ENCODE assay signal across 21 cellular contexts in genomic region chr20:32230707-32231106, GRCh38. TPM values are rescaled to one million over a fixed set of nuclear protein-coding genes. Genes with fewer than 3 reads are reported as not detected.
DNase-seq lines count a peak whose midpoint lies in the region; ATAC-seq, FAIRE-seq and TF ChIP-seq lines count a peak whose summit lies in the region.
"Had no signal": no experiment of that assay in that cellular context is flagged by ENCODE, and none has a peak within 500 bp of the region (broad histone marks: within the 10 kb centered on the region; RNA-seq: fewer than 3 reads in every experiment).

No MANE protein-coding gene starts in this region.

- DNase-seq in activated naive CD4-positive, alpha-beta T cell treated with anti-CD3 and anti-CD28 coated beads for 36 hours, result no peak
- DNase-seq in activated naive CD4-positive, alpha-beta T cell treated with Interleukin-2 at 50 U/mL for 16 hours, result no peak
- no peak for DNase-seq in HFFc6
- DNase-seq in K562 (ENCODE audit: extremely low read depth in 1 of 4, low spot score in 3 of 4), result no peak
- no peak for DNase-seq in stimulated activated effector memory CD8-positive, alpha-beta T cell treated with anti-CD3 and anti-CD28 coated beads, Interleukin-12 subunit alpha, Interleukin-12 subunit beta, amount 100 ng/mL, for 72 hours (ENCODE audit: low spot score in 2 of 2)
- no peak for DNase-seq in CD1c-positive myeloid dendritic cell (ENCODE audit: extremely low spot score)
- DNase-seq in OCI-M2 (lab: John Stamatoyannopoulos, UW; ENCODE audit: unreplicated experiment), result no peak
- DNase-seq: ACHN; activated B cell treated with CpG ODN at 0.5 μM for 24 hours; activated T-cell treated with anti-CD3 and anti-CD28 coated beads, Interleukin-2, amount 50 U/mL, for 1 hour; Calu3; caudate nucleus; DMS79 treated with DMSO at 0.1 percent for 48 hours; hypothalamus; NCI-H1436 treated with DMSO at 0.1 percent for 48 hours; NCI-H345 had no signal

- in situ Hi-C loops in K562 (cut with MboI), result no loop called here

- CTCF ChIA-PET in activated naive CD4-positive, alpha-beta T cell treated with anti-CD3 and anti-CD28 coated beads for 36 hours (lab: Charles Lee), result no interaction called here
- CTCF ChIA-PET in K562 (lab: Yijun Ruan, JAX; ENCODE audit: low intra/inter-chr PET ratio), result no interaction called here

- H3K36me3 ChIP-seq in K562 (ENCODE audit: control insufficient read depth, insufficient read depth, low read length), result peaks cover 91% of the 10 kb centered on the region

- H3K4me2 ChIP-seq in K562 (ENCODE audit: insufficient read depth, low read length), result no peak overlapping the region
- H3K4me2 ChIP-seq: KMS-11 had no signal

- peaks cover 39% of the 10 kb centered on the region for H3K4me1 Mint-ChIP-seq in activated naive CD4-positive, alpha-beta T cell treated with anti-CD3 and anti-CD28 coated beads for 36 hours (ENCODE audit: low read depth)
- H3K4me1 Mint-ChIP-seq in HFFc6 (ENCODE audit: low read depth), result peaks cover 13% of the 10 kb centered on the region
- peaks cover 42% of the 10 kb centered on the region for H3K4me1 Mint-ChIP-seq in stimulated activated effector memory CD8-positive, alpha-beta T cell treated with anti-CD3 and anti-CD28 coated beads, Interleukin-12 subunit alpha, Interleukin-12 subunit beta, amount 100 ng/mL, for 72 hours

- no peaks in the 10 kb centered on the region for H3K4me1 ChIP-seq in K562 (replicated peaks in 1 of 2; ENCODE audit: control insufficient read depth in 2 of 2, insufficient read depth in 2 of 2, low read length in 2 of 2)
- H3K4me1 ChIP-seq: HAP-1 had no signal

- no peak for TF ChIP-seq EP300 in K562 (IDR thresholded peaks at IDR 0.05; ENCODE audit: low read length)

- no peak overlapping the region for H3K9ac ChIP-seq in K562 (ENCODE audit: insufficient read depth in 1 of 2, low read depth in 2 of 2, low read length in 2 of 2)
- H3K9ac ChIP-seq: KMS-11 had no signal

- peaks cover 3% of the 10 kb centered on the region for H3K9me1 ChIP-seq in K562 (ENCODE audit: control insufficient read depth, insufficient read depth, low read length)

- no peak for ATAC-seq in K562
- no peak for ATAC-seq in stimulated activated effector memory CD8-positive, alpha-beta T cell treated with anti-CD3 and anti-CD28 coated beads, Interleukin-12 subunit alpha, Interleukin-12 subunit beta, amount 100 ng/mL, for 72 hours
- ATAC-seq: left lobe of liver had no signal

- intact Hi-C loops in activated naive CD4-positive, alpha-beta T cell treated with anti-CD3 and anti-CD28 coated beads for 36 hours (cut with micrococcal nuclease), result no loop called here
- intact Hi-C loops in K562 (cut with micrococcal nuclease), result no loop called here

- H3K36me3 Mint-ChIP-seq in activated naive CD4-positive, alpha-beta T cell treated with anti-CD3 and anti-CD28 coated beads for 36 hours (ENCODE audit: low read depth), result peaks cover 67% of the 10 kb centered on the region
- peaks cover 48% of the 10 kb centered on the region for H3K36me3 Mint-ChIP-seq in HFFc6 (ENCODE audit: low read depth)
- peaks cover 94% of the 10 kb centered on the region for H3K36me3 Mint-ChIP-seq in stimulated activated effector memory CD8-positive, alpha-beta T cell treated with anti-CD3 and anti-CD28 coated beads, Interleukin-12 subunit alpha, Interleukin-12 subunit beta, amount 100 ng/mL, for 72 hours

- no peaks in the 10 kb centered on the region for H3K9me3 ChIP-seq in K562 (replicated peaks; ENCODE audit: control insufficient read depth, insufficient read depth, low read depth, low read length)
- H3K9me3 ChIP-seq: HAP-1, tibial nerve had no signal

- no peak for TF ChIP-seq CTCF in HFFc6 (IDR thresholded peaks at IDR 0.05)
- no peak for TF ChIP-seq CTCF in K562 (IDR thresholded peaks at IDR 0.05 in 2 of 3, conservative IDR thresholded peaks at IDR 0.05 in 1 of 3; ENCODE audit: insufficient read depth in 2 of 3, low read depth in 1 of 3, low read length in 3 of 3)

- no peak for TF ChIP-seq POLR2A in K562 (conservative IDR thresholded peaks at IDR 0.05)

- H3K27ac Mint-ChIP-seq in activated naive CD4-positive, alpha-beta T cell treated with anti-CD3 and anti-CD28 coated beads for 36 hours, result peak overlapping the region; percentile 99
- peak overlapping the region; percentile 4; the same call in 1 of the 2 replicates for H3K27ac Mint-ChIP-seq in HFFc6
- peak overlapping the region; percentile 98 for H3K27ac Mint-ChIP-seq in stimulated activated effector memory CD8-positive, alpha-beta T cell treated with anti-CD3 and anti-CD28 coated beads, Interleukin-12 subunit alpha, Interleukin-12 subunit beta, amount 100 ng/mL, for 72 hours

- H3K9me3 Mint-ChIP-seq in activated naive CD4-positive, alpha-beta T cell treated with anti-CD3 and anti-CD28 coated beads for 36 hours, result no peaks in the 10 kb centered on the region
- H3K9me3 Mint-ChIP-seq in HFFc6, result no peaks in the 10 kb centered on the region
- H3K9me3 Mint-ChIP-seq in stimulated activated effector memory CD8-positive, alpha-beta T cell treated with anti-CD3 and anti-CD28 coated beads, Interleukin-12 subunit alpha, Interleukin-12 subunit beta, amount 100 ng/mL, for 72 hours, result no peaks in the 10 kb centered on the region
- H3K9me3 Mint-ChIP-seq: activated B cell treated with CpG ODN at 0.5 μM for 24 hours had no signal

- H4K20me1 ChIP-seq in K562 (replicated peaks; ENCODE audit: control insufficient read depth, insufficient read depth, low read length), result 0 out of 2 replicates have a peak, but pooled peaks cover under 1% of the 10 kb centered on the region

- no peaks in the 10 kb centered on the region for H3K79me2 ChIP-seq in K562 (ENCODE audit: control insufficient read depth, insufficient read depth, low read length)

- BruUV-seq in K562 (replicated peaks; lab: Mats Ljungman, UMichigan), result no TSS peak

- H2AFZ ChIP-seq in K562 (ENCODE audit: low read depth, low read length), result no peak overlapping the region

- H3K27me3 Mint-ChIP-seq in activated naive CD4-positive, alpha-beta T cell treated with anti-CD3 and anti-CD28 coated beads for 36 hours (ENCODE audit: low read depth), result no peaks in the 10 kb centered on the region
- H3K27me3 Mint-ChIP-seq in HFFc6 (ENCODE audit: insufficient read depth), result no peaks in the 10 kb centered on the region; the same call in none of the 2 replicates
- H3K27me3 Mint-ChIP-seq: activated B cell treated with CpG ODN at 0.5 μM for 24 hours had no signal

- FAIRE-seq in K562 (lab: Jason Lieb, UNC), result no peak
- FAIRE-seq: RCC 7860 had no signal

- no peak overlapping the region for H3K4me3 Mint-ChIP-seq in activated naive CD4-positive, alpha-beta T cell treated with anti-CD3 and anti-CD28 coated beads for 36 hours
- H3K4me3 Mint-ChIP-seq in HFFc6, result no peak overlapping the region
- H3K4me3 Mint-ChIP-seq in stimulated activated effector memory CD8-positive, alpha-beta T cell treated with anti-CD3 and anti-CD28 coated beads, Interleukin-12 subunit alpha, Interleukin-12 subunit beta, amount 100 ng/mL, for 72 hours, result peak overlapping the region; percentile 70
- H3K4me3 Mint-ChIP-seq: activated B cell treated with CpG ODN at 0.5 μM for 24 hours had no signal

- TF ChIP-seq RAD21 in K562 (CRISPR knock-in tag; conservative IDR thresholded peaks at IDR 0.05 in 1 of 2, IDR thresholded peaks at IDR 0.05 in 1 of 2), result no peak

- H3K4me3 ChIP-seq in K562, result no peak overlapping the region
- H3K4me3 ChIP-seq: HAP-1, tibial nerve had no signal

- POLR2A ChIA-PET in K562 (lab: Yijun Ruan, JAX), result interaction anchor here (0.8 kb wide), 1 partner anchor 513 kb away, joined by 3 read pairs; no protein-coding TSS in a partner anchor

- no peak overlapping the region for H3K27ac ChIP-seq in K562 (ENCODE audit: extremely low read depth, low read depth, low read length)
- H3K27ac ChIP-seq: KMS-11, tibial nerve had no signal

- H3K27me3 ChIP-seq in K562 (ENCODE audit: control insufficient read depth in 2 of 2, insufficient read depth in 2 of 2, low read length in 2 of 2), result no peaks in the 10 kb centered on the region
- H3K27me3 ChIP-seq: tibial nerve had no signal

- 96% methylated on average over 7 of the region's 13 CpGs for WGBS in K562 (ENCODE audit: insufficient coverage, low coverage, missing lambda C conversion rate)

RNA-seq across cellular contexts. Expression of gene POFUT1, which starts 23.0 kb away (rescaled TPM):
- 10 to 100 TPM; 37.1 to 38.9 TPM for total RNA-seq in activated naive CD4-positive, alpha-beta T cell treated with anti-CD3 and anti-CD28 coated beads for 36 hours
- 10 to 100 TPM; 64.1 to 83.7 (median 74.6) TPM for total RNA-seq in HFFc6 (2021; fragmentation: NEBNext Ultra II Directional; extraction: Animal tissue kit (Norgen Biotek cat#: 25700))
- total RNA-seq in K562 (2011; cell fraction: chromatin; rRNA removed; ENCODE audit: low replicate concordance), result 57.2 and 80.7 TPM in 2 replicates
- total RNA-seq in K562 (2011; cell fraction: nucleolus; rRNA removed), result 72.2 and 72.5 TPM in 2 replicates
- 70.9 and 93.4 TPM in 2 replicates for total RNA-seq in K562 (2011; cell fraction: nucleoplasm; rRNA removed)
- total RNA-seq in K562 (2014; rRNA removed) (23.5 and 29.4 TPM in 2 replicates), K562 (2014; rRNA removed; fragmentation: Illumina TruSeq; extraction: Trizol) (25.7 and 25.9 TPM in 2 replicates), K562 (2015; rRNA removed; fragmentation: Illumina TruSeq; extraction: Trizol) (32.8 and 33.2 TPM in 2 replicates), K562 (2021) (38.2 and 44.7 TPM in 2 replicates)
- polyA plus RNA-seq in K562 (2011; rRNA removed) (21.3 and 21.6 TPM in 2 replicates), K562 (2014; fragmentation: Illumina TruSeq; extraction: Trizol) (32.7 and 34.3 TPM in 2 replicates), K562 (2014; fragmentation: Nextera tagmentation; extraction: Ambion mirVana) (1 to 10 TPM; 3.5 to 6.0 TPM), K562 (2014; rRNA removed) (22.7 and 24.8 TPM in 2 replicates)
- polyA plus RNA-seq in K562 (2011; cell fraction: cytosol; rRNA removed), result 19.2 and 27.8 TPM in 2 replicates
- 15.0 and 22.1 TPM in 2 replicates for polyA plus RNA-seq in K562 (2011; cell fraction: nucleus; rRNA removed)
- 22.6 and 26.2 TPM in 2 replicates for polyA plus RNA-seq in K562 (2012)
- polyA minus RNA-seq in K562 (2011; rRNA and poly(A)+ RNA removed), result 25.2 and 26.7 TPM in 2 replicates
- polyA minus RNA-seq in K562 (2011; cell fraction: cytosol; rRNA and poly(A)+ RNA removed), result 19.7 and 23.0 TPM in 2 replicates
- polyA minus RNA-seq in K562 (2011; cell fraction: nucleus; rRNA and poly(A)+ RNA removed), result 13.7 and 16.8 TPM in 2 replicates

RNA-seq across cellular contexts. Expression of gene PLAGL2, which starts 23.2 kb away (rescaled TPM):
- total RNA-seq in activated naive CD4-positive, alpha-beta T cell treated with anti-CD3 and anti-CD28 coated beads for 36 hours, result 10 to 100 TPM; 63.3 to 64.9 TPM
- total RNA-seq in HFFc6 (2021; fragmentation: NEBNext Ultra II Directional; extraction: Animal tissue kit (Norgen Biotek cat#: 25700)), result 10 to 100 TPM in 2 of 6 experiments, 1 to 10 TPM in 4; 8.5 to 11.1 (median 9.5) TPM
- total RNA-seq in K562 (2011; cell fraction: chromatin; rRNA removed; ENCODE audit: low replicate concordance), result 15.9 and 22.3 TPM in 2 replicates
- total RNA-seq in K562 (2011; cell fraction: nucleolus; rRNA removed), result 11.4 and 12.5 TPM in 2 replicates
- 18.0 and 31.8 TPM in 2 replicates for total RNA-seq in K562 (2011; cell fraction: nucleoplasm; rRNA removed)
- total RNA-seq in K562 (2014; rRNA removed) (4.0 and 5.5 TPM in 2 replicates), K562 (2014; rRNA removed; fragmentation: Illumina TruSeq; extraction: Trizol) (5.6 and 6.4 TPM in 2 replicates), K562 (2015; rRNA removed; fragmentation: Illumina TruSeq; extraction: Trizol) (6.2 and 6.7 TPM in 2 replicates), K562 (2021) (20.1 and 21.8 TPM in 2 replicates)
- polyA plus RNA-seq in K562 (2011; rRNA removed) (7.1 and 7.2 TPM in 2 replicates), K562 (2014; fragmentation: Illumina TruSeq; extraction: Trizol) (21.8 and 24.3 TPM in 2 replicates), K562 (2014; fragmentation: Nextera tagmentation; extraction: Ambion mirVana) (1 to 10 TPM; 3.1 to 5.3 TPM), K562 (2014; rRNA removed) (10.6 and 11.4 TPM in 2 replicates)
- polyA plus RNA-seq in K562 (2011; cell fraction: cytosol; rRNA removed), result 9.6 and 9.7 TPM in 2 replicates
- 7.9 and 13.1 TPM in 2 replicates for polyA plus RNA-seq in K562 (2011; cell fraction: nucleus; rRNA removed)
- polyA plus RNA-seq in K562 (2012), result 11.7 and 12.7 TPM in 2 replicates
- 6.5 and 8.3 TPM in 2 replicates for polyA minus RNA-seq in K562 (2011; rRNA and poly(A)+ RNA removed)
- 10.6 and 13.0 TPM in 2 replicates for polyA minus RNA-seq in K562 (2011; cell fraction: cytosol; rRNA and poly(A)+ RNA removed)
- polyA minus RNA-seq in K562 (2011; cell fraction: nucleus; rRNA and poly(A)+ RNA removed), result 5.3 and 6.8 TPM in 2 replicates

RNA-seq across cellular contexts. Expression of gene KIF3B, which starts 46.7 kb away (rescaled TPM):
- total RNA-seq in activated naive CD4-positive, alpha-beta T cell treated with anti-CD3 and anti-CD28 coated beads for 36 hours, result 10 to 100 TPM; 27.4 to 27.6 TPM
- 10 to 100 TPM; 29.9 to 33.7 (median 31.9) TPM for total RNA-seq in HFFc6 (2021; fragmentation: NEBNext Ultra II Directional; extraction: Animal tissue kit (Norgen Biotek cat#: 25700))
- 9.0 and 15.2 TPM in 2 replicates for total RNA-seq in K562 (2011; cell fraction: chromatin; rRNA removed; ENCODE audit: low replicate concordance)
- total RNA-seq in K562 (2011; cell fraction: nucleolus; rRNA removed), result 5.3 and 5.7 TPM in 2 replicates
- 7.2 and 7.9 TPM in 2 replicates for total RNA-seq in K562 (2011; cell fraction: nucleoplasm; rRNA removed)
- total RNA-seq in K562 (2014; rRNA removed), result 6.3 and 7.8 TPM in 2 replicates
- total RNA-seq in K562 (2014; rRNA removed; fragmentation: Illumina TruSeq; extraction: Trizol), result 9.6 and 11.5 TPM in 2 replicates
- total RNA-seq in K562 (2015; rRNA removed; fragmentation: Illumina TruSeq; extraction: Trizol), result 8.4 and 8.6 TPM in 2 replicates
- 9.1 and 9.8 TPM in 2 replicates for total RNA-seq in K562 (2021)
- 6.8 and 12.3 TPM in 2 replicates for polyA plus RNA-seq in K562 (2011; rRNA removed)
- 6.0 and 7.9 TPM in 2 replicates for polyA plus RNA-seq in K562 (2011; cell fraction: cytosol; rRNA removed)
- 3.2 and 4.4 TPM in 2 replicates for polyA plus RNA-seq in K562 (2011; cell fraction: nucleus; rRNA removed)
- 8.6 and 10.3 TPM in 2 replicates for polyA plus RNA-seq in K562 (2012)
- polyA plus RNA-seq in K562 (2014; fragmentation: Illumina TruSeq; extraction: Trizol), result 11.5 and 11.7 TPM in 2 replicates
- polyA plus RNA-seq in K562 (2014; fragmentation: Nextera tagmentation; extraction: Ambion mirVana), result 1 to 10 TPM; 2.9 to 3.6 TPM
- polyA plus RNA-seq in K562 (2014; rRNA removed), result 7.2 and 7.7 TPM in 2 replicates
- 12.5 and 18.6 TPM in 2 replicates for polyA minus RNA-seq in K562 (2011; rRNA and poly(A)+ RNA removed)
- 5.3 and 7.4 TPM in 2 replicates for polyA minus RNA-seq in K562 (2011; cell fraction: cytosol; rRNA and poly(A)+ RNA removed)
- 2.0 and 3.4 TPM in 2 replicates for polyA minus RNA-seq in K562 (2011; cell fraction: nucleus; rRNA and poly(A)+ RNA removed)

Comparison
In these comparisons a context has a peak if more than half of its experiments do, and no peak if none do; other contexts are left out.
1. H3K27ac Mint-ChIP-seq: peak in every context shown above with its lines; median percentile 99 in activated naive CD4-positive, alpha-beta T cell treated with anti-CD3 and anti-CD28 coated beads for 36 hours; 98 in stimulated activated effector memory CD8-positive, alpha-beta T cell treated with anti-CD3 and anti-CD28 coated beads, Interleukin-12 subunit alpha, Interleukin-12 subunit beta, amount 100 ng/mL, for 72 hours; 4 in HFFc6.